ENCODE assay signal across 20 cellular contexts in genomic region chr12:18696971-18697602, GRCh38. TPM values are rescaled to one million over a fixed set of nuclear protein-coding genes. Genes with fewer than 3 reads are reported as not detected.
DNase-seq lines count a peak whose midpoint lies in the region; FAIRE-seq and TF ChIP-seq lines count a peak whose summit lies in the region.
"Had no signal": no experiment of that assay in that cellular context is flagged by ENCODE, and none has a peak within 500 bp of the region (broad histone marks: within the 10 kb centered on the region; RNA-seq: fewer than 3 reads in every experiment).

No MANE protein-coding gene starts in this region.

- peaks cover 12% of the 10 kb centered on the region for H3K4me1 Mint-ChIP-seq in neural progenitor cell
- no peaks in the 10 kb centered on the region for H3K4me1 Mint-ChIP-seq in activated naive CD4-positive, alpha-beta T cell treated with anti-CD3 and anti-CD28 coated beads for 36 hours (ENCODE audit: low read depth)
- H3K4me1 Mint-ChIP-seq: brain had no signal

- H3K79me2 ChIP-seq in neural progenitor cell (ENCODE audit: low read depth): no peaks in the 10 kb centered on the region

- H3K9me3 Mint-ChIP-seq in neural progenitor cell: peaks cover 6% of the 10 kb centered on the region
- peaks cover 13% of the 10 kb centered on the region for H3K9me3 Mint-ChIP-seq in activated naive CD4-positive, alpha-beta T cell treated with anti-CD3 and anti-CD28 coated beads for 36 hours

- FAIRE-seq in RCC 7860 (lab: Jason Lieb, UNC): peak; percentile 89
- FAIRE-seq in endometrium (lab: Jason Lieb, UNC): peak; percentile 96

- no peak overlapping the region for H3K9ac ChIP-seq in neural progenitor cell

- no peak overlapping the region for H3K4me2 ChIP-seq in neural progenitor cell

- H3K36me3 Mint-ChIP-seq in neural progenitor cell: no peaks in the 10 kb centered on the region
- H3K36me3 Mint-ChIP-seq in activated naive CD4-positive, alpha-beta T cell treated with anti-CD3 and anti-CD28 coated beads for 36 hours (ENCODE audit: low read depth): no peaks in the 10 kb centered on the region
- H3K36me3 Mint-ChIP-seq: brain had no signal

- peak overlapping the region; percentile 85 for H3K27ac Mint-ChIP-seq in neural progenitor cell
- H3K27ac Mint-ChIP-seq in activated naive CD4-positive, alpha-beta T cell treated with anti-CD3 and anti-CD28 coated beads for 36 hours: no peak overlapping the region
- H3K27ac Mint-ChIP-seq: activated T-helper 2 cell treated with anti-CD3 and anti-CD28 coated beads, Interferon-gamma antibody, Interleukin-2, Interleukin-4, amounts not matched to agents 10 μg/mL and 5 μg/mL and 100 μg/mL, durations not matched to agents 14 hours and 24 hours and 36 hours; brain had no signal

- no peaks in the 10 kb centered on the region for H3K4me1 ChIP-seq in neural progenitor cell
- no peaks in the 10 kb centered on the region for H3K4me1 ChIP-seq in ovary (ENCODE audit: insufficient read depth)
- peaks cover 0 to 5% of the 10 kb centered on the region in 2 donors for H3K4me1 ChIP-seq in adrenal gland (replicated peaks in 1 of 2)
- H3K4me1 ChIP-seq: prostate gland, testis had no signal

- peaks cover 2% of the 10 kb centered on the region for H3K27me3 Mint-ChIP-seq in neural progenitor cell (ENCODE audit: insufficient read depth, low read depth)
- no peaks in the 10 kb centered on the region for H3K27me3 Mint-ChIP-seq in activated naive CD4-positive, alpha-beta T cell treated with anti-CD3 and anti-CD28 coated beads for 36 hours (ENCODE audit: low read depth)
- H3K27me3 Mint-ChIP-seq: brain had no signal

- no peaks in the 10 kb centered on the region for H3F3A ChIP-seq in neural progenitor cell (ENCODE audit: low read depth)

- TF ChIP-seq EP300 in ovary (IDR thresholded peaks at IDR 0.05): no peak

- H3K27ac ChIP-seq in neural progenitor cell (no peak overlapping the region), ovary (no peak overlapping the region), adrenal gland (no peak overlapping the region)
- H3K27ac ChIP-seq: C4-2B, heart left ventricle, prostate gland, testis had no signal

- H3K9me3 ChIP-seq in neural progenitor cell (ENCODE audit: low read depth) (no peaks in the 10 kb centered on the region), ovary (no peaks in the 10 kb centered on the region), adrenal gland (replicated peaks in 1 of 3) (no peaks in the 10 kb centered on the region)
- H3K9me3 ChIP-seq: heart left ventricle, prostate gland, testis had no signal

- no peak overlapping the region for H3K4me3 Mint-ChIP-seq in neural progenitor cell
- H3K4me3 Mint-ChIP-seq in activated naive CD4-positive, alpha-beta T cell treated with anti-CD3 and anti-CD28 coated beads for 36 hours: no peak overlapping the region
- H3K4me3 Mint-ChIP-seq: brain had no signal

- CTCF ChIA-PET in activated naive CD4-positive, alpha-beta T cell treated with anti-CD3 and anti-CD28 coated beads for 36 hours (lab: Charles Lee): no interaction called here

- no peak overlapping the region for H2AFZ ChIP-seq in neural progenitor cell (replicated peaks)

- H3K4me3 ChIP-seq in neural progenitor cell (no peak overlapping the region), ovary (no peak overlapping the region), adrenal gland (no peak overlapping the region)
- H3K4me3 ChIP-seq: heart left ventricle, prostate gland, testis had no signal

- intact Hi-C loops in ovary (cut with DNase I): no loop called here
- intact Hi-C loops in adrenal gland (cut with DNase I): no loop called here
- intact Hi-C loops in activated naive CD4-positive, alpha-beta T cell treated with anti-CD3 and anti-CD28 coated beads for 36 hours (cut with micrococcal nuclease): no loop called here

- H3K27me3 ChIP-seq in neural progenitor cell (no peaks in the 10 kb centered on the region), ovary (no peaks in the 10 kb centered on the region), adrenal gland (no peaks in the 10 kb centered on the region)
- H3K27me3 ChIP-seq: heart left ventricle, testis had no signal

- TF ChIP-seq POLR2A in ovary (IDR thresholded peaks at IDR 0.05): no peak
- TF ChIP-seq POLR2A in adrenal gland (IDR thresholded peaks at IDR 0.05): no peak

- no peak for TF ChIP-seq CTCF in neural progenitor cell (IDR thresholded peaks at IDR 0.05)
- TF ChIP-seq CTCF in ovary (IDR thresholded peaks at IDR 0.05): no peak
- no peak for TF ChIP-seq CTCF in adrenal gland (IDR thresholded peaks at IDR 0.05)

- no peaks in the 10 kb centered on the region for H3K36me3 ChIP-seq in neural progenitor cell
- H3K36me3 ChIP-seq in ovary: no peaks in the 10 kb centered on the region
- no peaks in the 10 kb centered on the region for H3K36me3 ChIP-seq in adrenal gland (replicated peaks in 1 of 2)
- H3K36me3 ChIP-seq: heart left ventricle, prostate gland had no signal

- H4K20me1 ChIP-seq in neural progenitor cell (ENCODE audit: low read depth): no peaks in the 10 kb centered on the region

- DNase-seq in EL: peak; percentile 57
- peak; percentile 28 for DNase-seq in RCC 7860 (ENCODE audit: low spot score)
- DNase-seq in neural progenitor cell (ENCODE audit: low spot score): no peak
- DNase-seq in ovary: no peak
- DNase-seq in adrenal gland: no peak
- no peak for DNase-seq in NCI-H69 (lab: John Stamatoyannopoulos, UW)
- no peak for DNase-seq in activated naive CD4-positive, alpha-beta T cell treated with anti-CD3 and anti-CD28 coated beads for 36 hours
- DNase-seq: activated CD4-positive, alpha-beta T cell treated with anti-CD3 and anti-CD28 coated beads, Interleukin-2, amount 50 U/mL, for 48 hours; DND-41; effector memory CD4-positive, alpha-beta T cell; heart left ventricle; NCI-H2081 treated with DMSO at 0.1 percent for 48 hours; testis had no signal

RNA-seq across cellular contexts. Expression of gene PLCZ1, which starts 40.7 kb away (rescaled TPM):
- total RNA-seq in neural progenitor cell (ENCODE audit: low replicate concordance): not detected in 2 replicates
- not detected for total RNA-seq in ovary
- not detected for polyA plus RNA-seq in ovary
- not detected for total RNA-seq in adrenal gland
- polyA plus RNA-seq in adrenal gland: not detected
- not detected for total RNA-seq in activated naive CD4-positive, alpha-beta T cell treated with anti-CD3 and anti-CD28 coated beads for 36 hours
- total RNA-seq: activated T-helper 2 cell treated with anti-CD3 and anti-CD28 coated beads, Interferon-gamma antibody, Interleukin-2, Interleukin-4, amounts not matched to agents 10 μg/mL and 5 μg/mL and 100 μg/mL, durations not matched to agents 14 hours and 24 hours and 36 hours; kidney epithelial cell; SK-MEL-5 had no signal

RNA-seq across cellular contexts. Expression of gene CAPZA3, which starts 40.8 kb away (rescaled TPM):
- not detected in 2 replicates for total RNA-seq in neural progenitor cell (ENCODE audit: low replicate concordance)
- not detected for total RNA-seq in ovary
- not detected for polyA plus RNA-seq in ovary
- not detected for total RNA-seq in adrenal gland
- under 1 TPM in 1 of 3 donors, not detected in 2; 0.17 TPM for polyA plus RNA-seq in adrenal gland
- not detected for total RNA-seq in activated naive CD4-positive, alpha-beta T cell treated with anti-CD3 and anti-CD28 coated beads for 36 hours
- total RNA-seq: activated T-helper 2 cell treated with anti-CD3 and anti-CD28 coated beads, Interferon-gamma antibody, Interleukin-2, Interleukin-4, amounts not matched to agents 10 μg/mL and 5 μg/mL and 100 μg/mL, durations not matched to agents 14 hours and 24 hours and 36 hours; heart left ventricle; kidney epithelial cell; SK-MEL-5 had no signal
- polyA plus RNA-seq: heart left ventricle had no signal

Comparison
In these comparisons a context has a peak if more than half of its experiments do, and no peak if none do; other contexts are left out.
1. DNase-seq: peak in EL (single experiment) and RCC 7860 (single experiment); none in neural progenitor cell (single experiment), ovary (0 of 5), adrenal gland (0 of 7), NCI-H69 (single experiment) and activated naive CD4-positive, alpha-beta T cell treated with anti-CD3 and anti-CD28 coated beads for 36 hours (single experiment).